16 cellular contexts compared by ENCODE assay signal in genomic region chr22:19593991-19594569, GRCh38.
"Had no signal": no experiment of that assay in that cellular context is flagged by ENCODE, and none has a peak within 500 bp of the region (broad histone marks: within the 10 kb centered on the region; RNA-seq: fewer than 3 reads in every experiment).

No MANE protein-coding gene starts in this region.

- H3K36me3 Mint-ChIP-seq: naive B cell had no signal

- H3K4me1 ChIP-seq: gastrocnemius medialis, uterus had no signal

- H3K9me3 ChIP-seq: esophagus muscularis mucosa, gastrocnemius medialis, heart right ventricle, suprapubic skin, thyroid gland, upper lobe of left lung, uterus had no signal

- ATAC-seq: gastrocnemius medialis, heart right ventricle, sciatic nerve had no signal

- DNase-seq: cortex of kidney; effector memory CD4-positive, alpha-beta T cell; gastrocnemius medialis; heart right ventricle; hypothalamus; kidney glomerular epithelial cell; mesendoderm; naive B cell; stimulated activated naive CD4-positive, alpha-beta T cell treated with Interleukin-2 at 50 U/mL for 16 hours; thyroid gland; upper lobe of left lung; uterus had no signal

- H3K9me3 Mint-ChIP-seq: naive B cell had no signal

- H3K27me3 ChIP-seq: gastrocnemius medialis, suprapubic skin, thyroid gland, upper lobe of left lung, uterus had no signal

- H3K4me3 ChIP-seq: esophagus muscularis mucosa, gastrocnemius medialis, heart right ventricle, suprapubic skin, thyroid gland, upper lobe of left lung, uterus had no signal

- H3K27ac ChIP-seq: epithelial cell of prostate, esophagus muscularis mucosa, gastrocnemius medialis, heart right ventricle, suprapubic skin, uterus had no signal

- H3K36me3 ChIP-seq: esophagus muscularis mucosa, gastrocnemius medialis, heart right ventricle, suprapubic skin, thyroid gland, upper lobe of left lung, uterus had no signal

- H3K4me3 Mint-ChIP-seq: naive B cell had no signal
